In the genomic region with DNA sequence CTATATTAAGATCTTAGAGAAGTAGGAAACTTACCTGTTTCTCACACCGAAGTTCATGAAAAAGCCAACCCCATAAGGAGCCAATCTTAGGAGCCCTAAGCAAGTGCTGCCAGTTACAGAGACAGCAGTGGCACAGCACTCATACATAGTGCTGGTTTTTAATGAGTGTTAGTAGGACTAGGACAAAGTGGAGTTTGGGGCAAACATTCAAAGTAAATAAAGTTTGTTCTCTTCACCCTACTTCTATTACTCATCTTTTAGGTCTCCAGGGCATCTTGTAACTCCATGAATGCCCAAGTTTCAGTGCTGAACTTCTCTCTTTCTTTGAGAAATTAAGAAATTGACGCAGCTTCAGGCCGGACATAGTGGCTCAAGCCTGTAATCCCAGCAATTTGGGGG, we compare ENCODE assay signal across 16 cellular contexts.
A peak's percentile ranks its signal among the peaks of the same experiment; 100 is the strongest.
DNase-seq lines count a peak whose midpoint lies in the region; ATAC-seq and TF ChIP-seq lines count a peak whose summit lies in the region.
"Had no signal": no experiment of that assay in that cellular context is flagged by ENCODE, and none has a peak within 500 bp of the region (broad histone marks: within the 10 kb centered on the region; RNA-seq: fewer than 3 reads in every experiment).

No MANE protein-coding gene starts in this region.

- no peaks in the 10 kb centered on the region for H3K27me3 ChIP-seq in mammary epithelial cell (ENCODE audit: insufficient read depth, low read length)

- peaks cover 15% of the 10 kb centered on the region for H3K4me1 Mint-ChIP-seq in MCF 10A (ENCODE audit: insufficient read depth, unreplicated experiment)
- H3K4me1 Mint-ChIP-seq in activated naive CD8-positive, alpha-beta T cell treated with anti-CD3 and anti-CD28 coated beads for 36 hours = peaks cover 38% of the 10 kb centered on the region
- peaks cover 21 to 49% (median 40%) of the 10 kb centered on the region in 4 donors for H3K4me1 Mint-ChIP-seq in naive thymus-derived CD8-positive, alpha-beta T cell

- H3K4me2 ChIP-seq in mammary epithelial cell (ENCODE audit: insufficient read depth, low read depth, low read length) = no peak overlapping the region
- H3K4me2 ChIP-seq: A549, KMS-11 had no signal

- no peak overlapping the region for H3K27ac ChIP-seq in mammary epithelial cell (ENCODE audit: insufficient read depth, low read depth, low read length)
- H3K27ac ChIP-seq: A549, KMS-11 had no signal

- H3K9me3 ChIP-seq in mammary epithelial cell (replicated peaks; ENCODE audit: insufficient read depth, low read length) = no peaks in the 10 kb centered on the region
- H3K9me3 ChIP-seq: A549 had no signal

- H3K36me3 ChIP-seq in mammary epithelial cell (ENCODE audit: insufficient read depth, low read length) = no peaks in the 10 kb centered on the region

- BruUV-seq in MCF 10A (replicated peaks; lab: Mats Ljungman, UMichigan) (no TSS peak), mammary epithelial cell (replicated peaks; lab: Mats Ljungman, UMichigan) (no TSS peak)

- DNase-seq in MCF 10A (ENCODE audit: unreplicated experiment) (peak; percentile 45), mammary epithelial cell (no peak), fibroblast of peridontal ligament (ENCODE audit: extremely low read depth) (peak; percentile 17), 8988T (no peak)
- no peak for DNase-seq in activated naive CD8-positive, alpha-beta T cell treated with anti-CD3 and anti-CD28 coated beads for 36 hours
- no peak for DNase-seq in activated naive CD4-positive, alpha-beta T cell (lab: John Stamatoyannopoulos, UW)
- DNase-seq in naive thymus-derived CD8-positive, alpha-beta T cell = no peak
- DNase-seq: H7, NCI-H1105 treated with DMSO at 0.1 percent for 48 hours, NCI-H187, NCI-H446, NCI-H69, RPMI8226 had no signal

- ATAC-seq in HG02763 (IDR thresholded peaks at IDR 0.05; ENCODE audit: unreplicated experiment) = no peak
- no peak for ATAC-seq in naive thymus-derived CD8-positive, alpha-beta T cell
- ATAC-seq: A549 had no signal

- no peaks in the 10 kb centered on the region for H3K36me3 Mint-ChIP-seq in MCF 10A (ENCODE audit: insufficient read depth, unreplicated experiment)
- H3K36me3 Mint-ChIP-seq in activated naive CD8-positive, alpha-beta T cell treated with anti-CD3 and anti-CD28 coated beads for 36 hours = no peaks in the 10 kb centered on the region
- no peaks in the 10 kb centered on the region for H3K36me3 Mint-ChIP-seq in naive thymus-derived CD8-positive, alpha-beta T cell

- H3K9me3 Mint-ChIP-seq in MCF 10A (ENCODE audit: unreplicated experiment) = peaks cover 9% of the 10 kb centered on the region
- H3K9me3 Mint-ChIP-seq in activated naive CD8-positive, alpha-beta T cell treated with anti-CD3 and anti-CD28 coated beads for 36 hours = peaks cover 3% of the 10 kb centered on the region
- H3K9me3 Mint-ChIP-seq in naive thymus-derived CD8-positive, alpha-beta T cell = no peaks in the 10 kb centered on the region

- in situ Hi-C loops in mammary epithelial cell (cut with MboI; ENCODE audit: low sequenced_read_pairs in 2 of 2) = no loop called here

- no peak overlapping the region for H3K4me3 Mint-ChIP-seq in MCF 10A (ENCODE audit: unreplicated experiment)
- H3K4me3 Mint-ChIP-seq in activated naive CD8-positive, alpha-beta T cell treated with anti-CD3 and anti-CD28 coated beads for 36 hours = no peak overlapping the region
- H3K4me3 Mint-ChIP-seq in naive thymus-derived CD8-positive, alpha-beta T cell = no peak overlapping the region

- no peak overlapping the region for H3K27ac Mint-ChIP-seq in MCF 10A (ENCODE audit: low read depth, unreplicated experiment)
- H3K27ac Mint-ChIP-seq in activated naive CD8-positive, alpha-beta T cell treated with anti-CD3 and anti-CD28 coated beads for 36 hours = peak overlapping the region; percentile 86
- H3K27ac Mint-ChIP-seq in naive thymus-derived CD8-positive, alpha-beta T cell = no peak overlapping the region

- WGBS in mammary epithelial cell (ENCODE audit: low coverage, missing lambda C conversion rate) = 97% methylated on average over 3 of the region's 3 CpGs

- no peaks in the 10 kb centered on the region for H4K20me1 ChIP-seq in mammary epithelial cell (ENCODE audit: insufficient read depth, low read length)

- CTCF ChIA-PET in MCF 10A (lab: Yijun Ruan, JAX) = no interaction called here
- CTCF ChIA-PET in mammary epithelial cell (lab: Charles Lee; ENCODE audit: low non-redundant PET) = no interaction called here

- no peaks in the 10 kb centered on the region for H3K27me3 Mint-ChIP-seq in MCF 10A (ENCODE audit: insufficient read depth, unreplicated experiment)
- no peaks in the 10 kb centered on the region for H3K27me3 Mint-ChIP-seq in activated naive CD8-positive, alpha-beta T cell treated with anti-CD3 and anti-CD28 coated beads for 36 hours
- H3K27me3 Mint-ChIP-seq in naive thymus-derived CD8-positive, alpha-beta T cell = no peaks in the 10 kb centered on the region

- no peak overlapping the region for H3K9ac ChIP-seq in mammary epithelial cell (ENCODE audit: insufficient read depth, low read length)
- H3K9ac ChIP-seq: KMS-11 had no signal

- TF ChIP-seq CTCF in MCF 10A (IDR thresholded peaks at IDR 0.05; ENCODE audit: unreplicated experiment) (no peak), mammary epithelial cell (conservative IDR thresholded peaks at IDR 0.05 in 1 of 2, IDR thresholded peaks at IDR 0.05 in 1 of 2; ENCODE audit: extremely low read depth in 1 of 2, insufficient read depth in 1 of 2, low read depth in 1 of 2, low read length in 2 of 2) (no peak)

- H3K79me2 ChIP-seq in mammary epithelial cell (ENCODE audit: insufficient read depth, low read length) = no peaks in the 10 kb centered on the region

- H2AFZ ChIP-seq in mammary epithelial cell (ENCODE audit: low read depth, low read length) = no peak overlapping the region

- no peaks in the 10 kb centered on the region for H3K4me1 ChIP-seq in mammary epithelial cell (ENCODE audit: insufficient read depth, low read length)
- H3K4me1 ChIP-seq: A549 had no signal

- dilution Hi-C loops in mammary epithelial cell (cut with HindIII; ENCODE audit: low sequenced_read_pairs) = no loop called here

- H3K4me3 ChIP-seq in mammary epithelial cell (replicated peaks in 1 of 3; ENCODE audit: insufficient read depth in 1 of 3, low read depth in 2 of 3, low read length in 3 of 3) = no peak overlapping the region
- H3K4me3 ChIP-seq: A549 had no signal

- POLR2A ChIA-PET in MCF 10A (lab: Yijun Ruan, JAX) = interaction anchor here (1.2 to 2.4 kb wide), 2 partner anchors 9 to 11 kb away, joined by 3 to 6 read pairs; no protein-coding TSS in a partner anchor
- POLR2A ChIA-PET in naive thymus-derived CD8-positive, alpha-beta T cell (lab: Charles Lee) = no interaction called here

- intact Hi-C loops in MCF 10A (cut with micrococcal nuclease) = no loop called here
- intact Hi-C loops in mammary epithelial cell (cut with micrococcal nuclease) = no loop called here

Comparison
In these comparisons a context has a peak if more than half of its experiments do, and no peak if none do; other contexts are left out.
1. DNase-seq: peak in MCF 10A (single experiment) and fibroblast of peridontal ligament (single experiment); none in mammary epithelial cell (single experiment), activated naive CD8-positive, alpha-beta T cell treated with anti-CD3 and anti-CD28 coated beads for 36 hours (single experiment), 8988T (single experiment), activated naive CD4-positive, alpha-beta T cell (0 of 4) and naive thymus-derived CD8-positive, alpha-beta T cell (0 of 10).